ENCODE assay signal across 2 cellular contexts in genomic region chr2:42606166-42606565, GRCh38. TPM values are rescaled to one million over a fixed set of nuclear protein-coding genes. Genes with fewer than 3 reads are reported as not detected.
DNase-seq lines count a peak whose midpoint lies in the region; TF ChIP-seq lines count a peak whose summit lies in the region.
"Not testable (repeated sequence)": the region's sequence is repeated elsewhere in the genome, so short reads cannot be mapped to it uniquely, and the experiment has no call there.

No MANE protein-coding gene starts in this region.

- not testable (repeated sequence) for H3K4me3 Mint-ChIP-seq in osteocyte (ENCODE audit: unreplicated experiment); type B pancreatic cell

- H3K27ac Mint-ChIP-seq in osteocyte (ENCODE audit: unreplicated experiment); type B pancreatic cell: not testable (repeated sequence)

- H3K9me3 Mint-ChIP-seq in osteocyte (ENCODE audit: unreplicated experiment); type B pancreatic cell: not testable (repeated sequence)

- DNase-seq in osteocyte (ENCODE audit: extremely low spot score, unreplicated experiment) = peak; percentile 46
- peak; percentile 54 for DNase-seq in type B pancreatic cell (ENCODE audit: extremely low spot score, unreplicated experiment)

- H3K4me1 Mint-ChIP-seq in osteocyte (ENCODE audit: unreplicated experiment); type B pancreatic cell (ENCODE audit: unreplicated experiment): not testable (repeated sequence)

- TF ChIP-seq CTCF in osteocyte (IDR thresholded peaks at IDR 0.05); type B pancreatic cell (conservative IDR thresholded peaks at IDR 0.05): not testable (repeated sequence)

- not testable (repeated sequence) for H3K27me3 Mint-ChIP-seq in osteocyte (ENCODE audit: unreplicated experiment); type B pancreatic cell

- H3K36me3 Mint-ChIP-seq in osteocyte (ENCODE audit: unreplicated experiment) = peaks cover 12% of the 10 kb centered on the region
- peaks cover 21% of the 10 kb centered on the region for H3K36me3 Mint-ChIP-seq in type B pancreatic cell

RNA-seq across cellular contexts. Expression of gene MTA3, which starts 37.7 kb away (rescaled TPM):
- total RNA-seq in osteocyte (49.2 and 49.3 TPM in 2 replicates), type B pancreatic cell (ENCODE audit: low replicate concordance) (49.4 and 59.7 TPM in 2 replicates)
